13 cellular contexts compared by ENCODE assay signal in genomic region chr17:77544347-77544746, GRCh38.
DNase-seq lines count a peak whose midpoint lies in the region; ATAC-seq, FAIRE-seq and TF ChIP-seq lines count a peak whose summit lies in the region.
"Had no signal": no experiment of that assay in that cellular context is flagged by ENCODE, and none has a peak within 500 bp of the region (broad histone marks: within the 10 kb centered on the region; RNA-seq: fewer than 3 reads in every experiment).

No MANE protein-coding gene starts in this region.

- DNase-seq in H1 (ENCODE audit: low read depth in 1 of 2, low spot score in 2 of 2) (no peak), neural progenitor cell (ENCODE audit: low spot score) (no peak), GM03348 (ENCODE audit: low spot score) (no peak), NCI-H146 (lab: John Stamatoyannopoulos, UW) (no peak)
- DNase-seq: CD8-positive, alpha-beta T cell; COR-L47; DND-41; GF-D8; H7 had no signal

- H3K4me1 Mint-ChIP-seq in neural progenitor cell: peaks cover 64% of the 10 kb centered on the region

- peak overlapping the region; percentile 59 for H3K27ac Mint-ChIP-seq in neural progenitor cell
- H3K27ac Mint-ChIP-seq: CD8-positive, alpha-beta T cell had no signal

- H3K27ac ChIP-seq in H1 (ENCODE audit: low read depth, low read length): no peak overlapping the region
- H3K27ac ChIP-seq in neural progenitor cell: no peak overlapping the region

- H3K9ac ChIP-seq in Loucy (ENCODE audit: low read depth, low read length, poor library complexity, severe bottlenecking) (peak overlapping the region; percentile 25), H1 (replicated peaks in 1 of 4; ENCODE audit: extremely low read depth in 1 of 4, low read depth in 3 of 4, low read length in 3 of 4) (no peak overlapping the region; a peak in 1 of 7 replicates), neural progenitor cell (no peak overlapping the region)

- TF ChIP-seq RAD21 in H1 (IDR thresholded peaks at IDR 0.05 in 1 of 2, conservative IDR thresholded peaks at IDR 0.05 in 1 of 2; ENCODE audit: low read depth in 2 of 2, low read length in 2 of 2): no peak

- H3K56ac ChIP-seq in H1 (replicated peaks; ENCODE audit: insufficient read length, low read depth, low read length): no peak overlapping the region

- H3K23ac ChIP-seq in H1 (ENCODE audit: insufficient read length): no peak overlapping the region

- H3F3A ChIP-seq in Loucy (ENCODE audit: low read depth) (no peaks in the 10 kb centered on the region), neural progenitor cell (ENCODE audit: low read depth) (peaks cover 53% of the 10 kb centered on the region)

- H3K4me3 Mint-ChIP-seq in neural progenitor cell: no peak overlapping the region
- H3K4me3 Mint-ChIP-seq: CD14-positive monocyte; CD8-positive, alpha-beta T cell had no signal

- H2AFZ ChIP-seq in Loucy (ENCODE audit: low read length): peak overlapping the region; percentile 51; the same call in 1 of the 2 replicates
- H2AFZ ChIP-seq in H1 (ENCODE audit: low read length): no peak overlapping the region
- H2AFZ ChIP-seq in neural progenitor cell (replicated peaks): no peak overlapping the region

- 0 out of 2 replicates have a peak overlapping the region, but pooled peaks have one; percentile 27 for H2BK12ac ChIP-seq in H1 (ENCODE audit: low read depth, low read length)

- WGBS in H1 (ENCODE audit: extremely low coverage in 1 of 2, insufficient coverage in 1 of 2, insufficient read length in 1 of 2, insufficient replicate concordance in 2 of 2, low coverage in 1 of 2, low lambda C conversion rate in 2 of 2, missing lambda C conversion rate in 1 of 2), 2 experiments: 91% methylated on average over 8 of the region's 8 CpGs; no CpG with 5 or more reads in 1 of the 2 experiments

- no peaks in the 10 kb centered on the region for H3K9me2 ChIP-seq in Loucy (replicated peaks; ENCODE audit: low read depth, low read length)

- H3K9me3 Mint-ChIP-seq in neural progenitor cell: peaks cover 4% of the 10 kb centered on the region
- H3K9me3 Mint-ChIP-seq: CD8-positive, alpha-beta T cell had no signal

- no peak for TF ChIP-seq EP300 in H1 (IDR thresholded peaks at IDR 0.05; ENCODE audit: borderline replicate concordance in 1 of 2, low read depth in 2 of 2, low read length in 2 of 2)

- no peaks in the 10 kb centered on the region for H3K23me2 ChIP-seq in H1 (ENCODE audit: low read depth, low read length)

- H3K4me2 ChIP-seq in Loucy (ENCODE audit: low read depth, low read length, poor library complexity, severe bottlenecking): no peak overlapping the region
- no peak overlapping the region for H3K4me2 ChIP-seq in H1 (ENCODE audit: insufficient read depth in 1 of 2, low read depth in 2 of 2, low read length in 2 of 2)
- H3K4me2 ChIP-seq in neural progenitor cell: no peak overlapping the region
- H3K4me2 ChIP-seq: A549 had no signal

- H3K9me3 ChIP-seq in Loucy (ENCODE audit: insufficient read depth, low read depth, low read length) (0 out of 2 replicates have a peak, but pooled peaks cover 3% of the 10 kb centered on the region), H1 (ENCODE audit: insufficient read depth in 2 of 2, low read depth in 1 of 2, low read length in 1 of 2) (no peaks in the 10 kb centered on the region), neural progenitor cell (ENCODE audit: low read depth) (no peaks in the 10 kb centered on the region)
- H3K9me3 ChIP-seq: A549 had no signal

- no peak for FAIRE-seq in H1 (lab: Jason Lieb, UNC)
- FAIRE-seq: A549 had no signal

- no peak overlapping the region for H2BK20ac ChIP-seq in H1 (ENCODE audit: low read length)

- TF ChIP-seq CTCF in Loucy (conservative IDR thresholded peaks at IDR 0.05; ENCODE audit: low read length) (no peak), H1 (IDR thresholded peaks at IDR 0.05; ENCODE audit: control extremely low read depth in 1 of 3, insufficient read depth in 1 of 3, low read depth in 1 of 3, low read length in 3 of 3) (no peak), neural progenitor cell (IDR thresholded peaks at IDR 0.05) (no peak)

- H3K4me3 ChIP-seq in Loucy (ENCODE audit: low read length, poor library complexity, severe bottlenecking): no peak overlapping the region
- H3K4me3 ChIP-seq in H1 (ENCODE audit: extremely low read depth in 1 of 4, insufficient read depth in 2 of 4, low read depth in 3 of 4, low read length in 4 of 4): no peak overlapping the region
- no peak overlapping the region for H3K4me3 ChIP-seq in neural progenitor cell
- H3K4me3 ChIP-seq: A549 had no signal

- H3K36me3 ChIP-seq in Loucy (ENCODE audit: insufficient read depth, low read length) (no peaks in the 10 kb centered on the region), H1 (ENCODE audit: control insufficient read depth in 2 of 4, insufficient read depth in 4 of 4, low read length in 3 of 4) (no peaks in the 10 kb centered on the region), neural progenitor cell (no peaks in the 10 kb centered on the region)

- no peaks in the 10 kb centered on the region for H3K36me3 Mint-ChIP-seq in neural progenitor cell
- H3K36me3 Mint-ChIP-seq: CD14-positive monocyte; CD8-positive, alpha-beta T cell had no signal

- 0 out of 2 replicates have a peak overlapping the region, but pooled peaks have one; percentile 58 for H2AK5ac ChIP-seq in H1 (ENCODE audit: low read depth, low read length)

- peaks cover 44% of the 10 kb centered on the region for H3K4me1 ChIP-seq in Loucy (ENCODE audit: insufficient read depth, low read length, poor library complexity, severe bottlenecking)
- peaks cover 2 to 30% (median 21%) of the 10 kb centered on the region in 4 experiments for H3K4me1 ChIP-seq in H1 (replicated peaks in 1 of 4; ENCODE audit: control insufficient read depth in 3 of 4, insufficient read depth in 4 of 4, low read length in 3 of 4)
- H3K4me1 ChIP-seq in neural progenitor cell: peaks cover 51% of the 10 kb centered on the region

- H2BK5ac ChIP-seq in H1 (ENCODE audit: low read depth, low read length): no peak overlapping the region

- H4K91ac ChIP-seq in H1 (replicated peaks; ENCODE audit: insufficient read length, low read length): no peak overlapping the region

- H3K79me2 ChIP-seq in Loucy (ENCODE audit: insufficient read depth, low read length): no peaks in the 10 kb centered on the region
- H3K79me2 ChIP-seq in H1 (ENCODE audit: control insufficient read depth in 1 of 2, insufficient read depth in 2 of 2, low read length in 2 of 2): no peaks in the 10 kb centered on the region
- H3K79me2 ChIP-seq in neural progenitor cell (ENCODE audit: low read depth): no peaks in the 10 kb centered on the region

- H4K20me1 ChIP-seq in Loucy (ENCODE audit: insufficient read depth, low read length, poor library complexity, severe bottlenecking): no peaks in the 10 kb centered on the region
- H4K20me1 ChIP-seq in H1 (replicated peaks in 1 of 2; ENCODE audit: control insufficient read depth in 1 of 2, insufficient read depth in 2 of 2, low read length in 2 of 2): no peaks in the 10 kb centered on the region
- H4K20me1 ChIP-seq in neural progenitor cell (ENCODE audit: low read depth): no peaks in the 10 kb centered on the region

- CTCF ChIA-PET in H1 (lab: Charles Lee; ENCODE audit: partially characterized antibody): interaction anchor here (0.6 to 4.1 kb wide), 14 partner anchors 9 to 427 kb away, joined by 3 to 19 read pairs (median 4); no protein-coding TSS in a partner anchor

- H3K27me3 Mint-ChIP-seq in neural progenitor cell (ENCODE audit: insufficient read depth, low read depth): peaks cover 14% of the 10 kb centered on the region

- no peak for ATAC-seq in HG03354 (IDR thresholded peaks at IDR 0.05; ENCODE audit: poor library complexity, severe bottlenecking, unreplicated experiment)
- ATAC-seq: A549; CD8-positive, alpha-beta T cell had no signal

- no peak overlapping the region for H4K8ac ChIP-seq in H1 (ENCODE audit: extremely low read depth, insufficient read depth, low read length)

- no peak overlapping the region for H2BK120ac ChIP-seq in H1 (replicated peaks; ENCODE audit: low read depth, low read length)

- no peak overlapping the region for H3K14ac ChIP-seq in H1 (ENCODE audit: insufficient read length)

- H3K27me3 ChIP-seq in Loucy (ENCODE audit: insufficient read depth, low read length, poor library complexity, severe bottlenecking): no peaks in the 10 kb centered on the region
- H3K27me3 ChIP-seq in H1 (replicated peaks in 1 of 4; ENCODE audit: control insufficient read depth in 3 of 4, extremely low read depth in 1 of 4, insufficient read depth in 3 of 4, low read length in 3 of 4): peaks cover 0 to 7% (median 2%) of the 10 kb centered on the region in 4 experiments; a peak in 3 of 7 replicates
- H3K27me3 ChIP-seq in neural progenitor cell: no peaks in the 10 kb centered on the region

- H3K18ac ChIP-seq in H1 (ENCODE audit: extremely low read depth, low read length): no peak overlapping the region; the same call in 1 of the 2 replicates

- no peaks in the 10 kb centered on the region for H3K79me1 ChIP-seq in H1 (ENCODE audit: low read depth, low read length)

- no peak overlapping the region for H3K4ac ChIP-seq in H1 (replicated peaks; ENCODE audit: insufficient read length, low read depth, low read length)

- POLR2A ChIA-PET in H1 (lab: Charles Lee; ENCODE audit: partially characterized antibody): interaction anchor here (0.6 to 1.6 kb wide), 2 partner anchors 8 to 284 kb away, joined by 3 to 6 read pairs; no protein-coding TSS in a partner anchor

- no peak overlapping the region for H4K5ac ChIP-seq in H1 (ENCODE audit: insufficient read length, low read depth, low read length)

- peak overlapping the region; percentile 29; the same call in 1 of the 2 replicates for H2BK15ac ChIP-seq in H1 (ENCODE audit: low read length)

- no peak for TF ChIP-seq POLR2A in H1 (IDR thresholded peaks at IDR 0.05; ENCODE audit: control extremely low read depth in 1 of 2, low read depth in 2 of 2, low read length in 2 of 2)

TF ChIP-seq in H1, 55 proteins besides CTCF, POLR2A, EP300 and RAD21 (continues in another document):
- TF ChIP-seq PHF8 (conservative IDR thresholded peaks at IDR 0.05; ENCODE audit: low read depth, low read length): no peak
- TF ChIP-seq FOSL1 (IDR thresholded peaks at IDR 0.05; ENCODE audit: insufficient read depth, low read depth, low read length): no peak
- no peak for TF ChIP-seq SP2 (IDR thresholded peaks at IDR 0.05; ENCODE audit: low read length)
- TF ChIP-seq SP4 (IDR thresholded peaks at IDR 0.05; ENCODE audit: low read length): no peak
- no peak for TF ChIP-seq CHD1 (IDR thresholded peaks at IDR 0.05; ENCODE audit: low read depth, low read length)
- no peak for TF ChIP-seq CBX5 (IDR thresholded peaks at IDR 0.05; ENCODE audit: low read depth, low read length)
- TF ChIP-seq TAF1 (IDR thresholded peaks at IDR 0.05; ENCODE audit: low read depth, low read length): no peak
- no peak for TF ChIP-seq EZH2 (IDR thresholded peaks at IDR 0.05; ENCODE audit: low read depth, low read length, severe bottlenecking)
- no peak for TF ChIP-seq ZNF274 (IDR thresholded peaks at IDR 0.05; ENCODE audit: borderline replicate concordance, extremely low read depth, low read length)
- TF ChIP-seq NRF1 (IDR thresholded peaks at IDR 0.05; ENCODE audit: low read depth, low read length): no peak
- TF ChIP-seq KDM4A (IDR thresholded peaks at IDR 0.05; ENCODE audit: low read depth, low read length, severe bottlenecking): no peak
- no peak for TF ChIP-seq SIX5 (IDR thresholded peaks at IDR 0.05; ENCODE audit: low read depth, low read length)
